Comparison of ENCODE assay signal across 12 cellular contexts in the genomic region with DNA sequence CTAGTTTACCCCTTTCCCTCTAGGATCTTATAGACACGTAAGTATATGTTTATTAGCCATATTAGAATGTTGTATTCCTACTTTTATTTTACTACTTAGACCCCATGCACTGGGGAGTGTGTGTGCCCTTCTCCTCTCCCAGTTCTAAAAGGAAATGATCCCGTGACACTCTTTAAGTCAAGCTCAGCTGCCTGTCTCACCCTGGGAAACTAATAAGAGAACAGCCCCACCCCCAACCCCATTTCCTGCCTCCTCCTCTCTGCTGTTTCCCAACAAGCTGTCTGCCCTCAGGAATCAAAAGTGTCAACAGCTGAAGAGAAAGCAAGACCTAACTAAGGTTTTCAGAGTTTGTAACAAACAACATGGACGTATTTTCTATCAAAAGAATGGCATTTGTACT.
DNase-seq lines count a peak whose midpoint lies in the region; ATAC-seq and TF ChIP-seq lines count a peak whose summit lies in the region.
"Had no signal": no experiment of that assay in that cellular context is flagged by ENCODE, and none has a peak within 500 bp of the region (broad histone marks: within the 10 kb centered on the region; RNA-seq: fewer than 3 reads in every experiment).

No MANE protein-coding gene starts in this region.

- H3K4me1 ChIP-seq in HUES48 (ENCODE audit: control insufficient read depth, insufficient read depth, low read length) (peaks cover 27% of the 10 kb centered on the region), heart left ventricle (peaks cover 0 to 69% (median 2%) of the 10 kb centered on the region in 12 donors), sigmoid colon (no peaks in the 10 kb centered on the region), vagina (no peaks in the 10 kb centered on the region)

- peak in 3 of 4 donors; percentile 61 to 73 (median 65) for ATAC-seq in heart left ventricle
- ATAC-seq: stimulated activated memory B cell treated with anti-CD40 and anti-IgM and Interleukin-4, amounts not matched to agents 10 μg/mL and 1 μg/mL and 100 μg/mL, for 72 hours had no signal

- no peaks in the 10 kb centered on the region for H3K36me3 ChIP-seq in HUES48 (ENCODE audit: control insufficient read depth, insufficient read depth, low read length)
- no peaks in the 10 kb centered on the region for H3K36me3 ChIP-seq in heart left ventricle
- H3K36me3 ChIP-seq in sigmoid colon = no peaks in the 10 kb centered on the region
- no peaks in the 10 kb centered on the region for H3K36me3 ChIP-seq in vagina

- WGBS in heart left ventricle, 4 donors = 56 to 66% (median 59%) methylated on average over 3 of the region's 3 CpGs
- WGBS in sigmoid colon, 2 donors = 61 to 70% methylated on average over 3 of the region's 3 CpGs

- TF ChIP-seq EP300 in sigmoid colon (IDR thresholded peaks at IDR 0.05) = no peak

- intact Hi-C loops in heart left ventricle (cut with DNase I) = loop anchor here in 2 of 10 donors (10.0 kb wide), 2 partner anchors 57 to 93 kb away; partner anchors contain the start of gene VAV3 (in 1 of the 2)
- intact Hi-C loops in sigmoid colon (cut with DNase I) = no loop called here
- intact Hi-C loops in vagina (cut with DNase I) = no loop called here

- H3K9me3 ChIP-seq in HUES48 (ENCODE audit: control insufficient read depth, insufficient read depth, low read length) (no peaks in the 10 kb centered on the region; the same call in 1 of the 2 replicates), heart left ventricle (peaks cover 0 to 14% (median 5%) of the 10 kb centered on the region in 12 donors), sigmoid colon (peaks cover 0 to 4% (median 0%) of the 10 kb centered on the region in 4 donors), vagina (no peaks in the 10 kb centered on the region)

- no peak for TF ChIP-seq POLR2A in heart left ventricle (IDR thresholded peaks at IDR 0.05)
- TF ChIP-seq POLR2A in sigmoid colon (IDR thresholded peaks at IDR 0.05) = no peak
- TF ChIP-seq POLR2A in vagina (IDR thresholded peaks at IDR 0.05) = no peak

- TF ChIP-seq CTCF in heart left ventricle (IDR thresholded peaks at IDR 0.05) = no peak
- no peak for TF ChIP-seq CTCF in sigmoid colon (IDR thresholded peaks at IDR 0.05)
- TF ChIP-seq CTCF in vagina (IDR thresholded peaks at IDR 0.05) = no peak

- H3K27ac ChIP-seq in HUES48 (ENCODE audit: low read depth, low read length) = peak overlapping the region; percentile 65
- H3K27ac ChIP-seq in heart left ventricle = peak overlapping the region in 2 of 12 donors; percentile 9 to 76
- H3K27ac ChIP-seq in sigmoid colon = peak overlapping the region in 1 of 4 donors; percentile 20
- H3K27ac ChIP-seq in vagina = no peak overlapping the region
- H3K27ac ChIP-seq: KMS-11 had no signal

- no peak overlapping the region for H3K9ac ChIP-seq in HUES48 (ENCODE audit: low read depth, low read length)
- H3K9ac ChIP-seq: KMS-11 had no signal

- H3K4me3 ChIP-seq in HUES48 (ENCODE audit: low read depth, low read length) (no peak overlapping the region), heart left ventricle (no peak overlapping the region), sigmoid colon (no peak overlapping the region), vagina (no peak overlapping the region)

- H3K27me3 ChIP-seq in HUES48 (ENCODE audit: control insufficient read depth, insufficient read depth, low read length) (no peaks in the 10 kb centered on the region), heart left ventricle (no peaks in the 10 kb centered on the region), sigmoid colon (no peaks in the 10 kb centered on the region), vagina (no peaks in the 10 kb centered on the region)

- DNase-seq in RPMI7951 (ENCODE audit: low read depth) (peak; percentile 28), heart left ventricle (peak in 4 of 5 donors; percentile 53 to 66 (median 57)), sigmoid colon (peak; percentile 76), vagina (ENCODE audit: extremely low spot score in 2 of 2) (no peak), Ammon's horn (ENCODE audit: low spot score) (no peak), NCI-H526 (lab: John Stamatoyannopoulos, UW) (no peak)
- no peak for DNase-seq in effector CD8-positive, alpha-beta T cell (lab: John Stamatoyannopoulos, UW)
- DNase-seq: central memory CD4-positive, alpha-beta T cell; EL had no signal

Comparison
In these comparisons a context has a peak if more than half of its experiments do, and no peak if none do; other contexts are left out.
1. DNase-seq: peak in RPMI7951 (single experiment), heart left ventricle (4 of 5) and sigmoid colon (single experiment); none in vagina (0 of 2), Ammon's horn (single experiment), NCI-H526 (0 of 2) and effector CD8-positive, alpha-beta T cell (single experiment).